ENCODE assay signal across 8 cellular contexts in genomic region chr2:232502901-232503791, GRCh38. TPM values are rescaled to one million over a fixed set of nuclear protein-coding genes. Genes with fewer than 3 reads are reported as not detected.
DNase-seq lines count a peak whose midpoint lies in the region; ATAC-seq and TF ChIP-seq lines count a peak whose summit lies in the region.

No MANE protein-coding gene starts in this region.

- peaks cover 7% of the 10 kb centered on the region for H3K27me3 Mint-ChIP-seq in activated naive CD8-positive, alpha-beta T cell

- no peak overlapping the region for H3K27ac Mint-ChIP-seq in activated naive CD8-positive, alpha-beta T cell

- H3K4me1 ChIP-seq in left ventricle myocardium inferior, result peaks cover 23% of the 10 kb centered on the region

- H3K36me3 Mint-ChIP-seq in activated naive CD8-positive, alpha-beta T cell, result no peaks in the 10 kb centered on the region

- no peaks in the 10 kb centered on the region for H3K36me3 ChIP-seq in left ventricle myocardium inferior

- peaks cover 4% of the 10 kb centered on the region for H3K4me1 Mint-ChIP-seq in activated naive CD8-positive, alpha-beta T cell (ENCODE audit: low read depth)

- intact Hi-C loops in Right ventricle myocardium inferior (cut with DNase I), result no loop called here
- intact Hi-C loops in cardiac septum (cut with DNase I), result no loop called here
- intact Hi-C loops in left ventricle myocardium inferior (cut with micrococcal nuclease), result no loop called here

- H3K27ac ChIP-seq in left ventricle myocardium inferior (replicated peaks), result no peak overlapping the region

- no peaks in the 10 kb centered on the region for H3K9me3 ChIP-seq in left ventricle myocardium inferior (replicated peaks)

- no peaks in the 10 kb centered on the region for H3K9me3 Mint-ChIP-seq in activated naive CD8-positive, alpha-beta T cell (ENCODE audit: low read depth)

- ATAC-seq in Right ventricle myocardium inferior, result peak; percentile 46
- ATAC-seq in GM18502 (IDR thresholded peaks at IDR 0.05; ENCODE audit: poor library complexity, unreplicated experiment), result no peak
- ATAC-seq in GM19452 (IDR thresholded peaks at IDR 0.05; ENCODE audit: unreplicated experiment), result no peak

- H3K4me3 ChIP-seq in left ventricle myocardium inferior, result peak overlapping the region; percentile 67
- peak overlapping the region; percentile 24 for H3K4me3 ChIP-seq in retinal pigment epithelial cell (ENCODE audit: low read length)

- TF ChIP-seq CTCF in left ventricle myocardium inferior (IDR thresholded peaks at IDR 0.05; ENCODE audit: borderline replicate concordance), result no peak
- no peak for TF ChIP-seq CTCF in retinal pigment epithelial cell (conservative IDR thresholded peaks at IDR 0.05; ENCODE audit: low read depth, low read length)

- peaks cover 60% of the 10 kb centered on the region for H3K27me3 ChIP-seq in left ventricle myocardium inferior (ENCODE audit: low read depth)

- DNase-seq in Right ventricle myocardium inferior (ENCODE audit: missing footprints) (no peak), cardiac septum (ENCODE audit: low spot score) (no peak), left ventricle myocardium inferior (no peak), retinal pigment epithelial cell (ENCODE audit: low read depth) (peak; percentile 2), pons (ENCODE audit: low spot score) (no peak)

- peak overlapping the region; percentile 72 for H3K4me3 Mint-ChIP-seq in activated naive CD8-positive, alpha-beta T cell

RNA-seq across cellular contexts. Expression of gene ECEL1, which starts 15.5 kb away (rescaled TPM):
- total RNA-seq in Right ventricle myocardium inferior (not detected), cardiac septum (0.27 TPM), left ventricle myocardium inferior (not detected)

RNA-seq across cellular contexts. Expression of gene PRSS56, which starts 17.0 kb away (rescaled TPM):
- total RNA-seq in Right ventricle myocardium inferior, result 0.11 TPM
- not detected for total RNA-seq in cardiac septum
- total RNA-seq in left ventricle myocardium inferior, result not detected

RNA-seq across cellular contexts. Expression of gene CHRND, which starts 22.8 kb away (rescaled TPM):
- not detected for total RNA-seq in Right ventricle myocardium inferior
- 0.11 TPM for total RNA-seq in cardiac septum
- total RNA-seq in left ventricle myocardium inferior, result not detected

RNA-seq across cellular contexts. Expression of gene CHRNG, which starts 36.3 kb away (rescaled TPM):
- total RNA-seq in Right ventricle myocardium inferior (not detected), cardiac septum (not detected), left ventricle myocardium inferior (not detected)

RNA-seq across cellular contexts. Expression of gene ALPI, which starts 47.2 kb away (rescaled TPM):
- total RNA-seq in Right ventricle myocardium inferior, result not detected
- not detected for total RNA-seq in cardiac septum
- total RNA-seq in left ventricle myocardium inferior, result not detected
